10 cellular contexts compared by ENCODE assay signal in genomic region chr3:58528629-58529028, GRCh38. TPM values are rescaled to one million over a fixed set of nuclear protein-coding genes. Genes with fewer than 3 reads are reported as not detected.
DNase-seq lines count a peak whose midpoint lies in the region; ATAC-seq and TF ChIP-seq lines count a peak whose summit lies in the region.
"Had no signal": no experiment of that assay in that cellular context is flagged by ENCODE, and none has a peak within 500 bp of the region (broad histone marks: within the 10 kb centered on the region; RNA-seq: fewer than 3 reads in every experiment).

No MANE protein-coding gene starts in this region.

- ATAC-seq in right lobe of liver (peak; percentile 34 to 53 (median 39)), HG02885 (IDR thresholded peaks at IDR 0.05; ENCODE audit: poor library complexity, unreplicated experiment) (no peak), GM18519 (IDR thresholded peaks at IDR 0.05; ENCODE audit: low FRiP score, unreplicated experiment) (no peak)
- ATAC-seq in activated CD8-positive, alpha-beta memory T cell treated with anti-CD3 and anti-CD28 coated beads, Interleukin-2, amount 10 ng/mL, durations not matched to agents 7 days and 5 days: no peak

- H3K4me1 ChIP-seq in right lobe of liver: peaks cover 0 to 98% (median 51%) of the 10 kb centered on the region in 4 donors

- CTCF ChIA-PET in activated CD8-positive, alpha-beta memory T cell treated with anti-CD3 and anti-CD28 coated beads, Interleukin-2, amount 10 ng/mL, durations not matched to agents 7 days and 5 days (lab: Charles Lee): interaction anchor here (0.5 to 3.0 kb wide), 5 partner anchors 32 to 356 kb away, joined by 3 to 13 read pairs (median 3); partner anchors contain the start of genes HTD2 and RPP14

- peaks cover 5% of the 10 kb centered on the region for H3K4me1 Mint-ChIP-seq in activated CD8-positive, alpha-beta memory T cell treated with anti-CD3 and anti-CD28 coated beads, Interleukin-2, amount 10 ng/mL, durations not matched to agents 7 days and 5 days

- no peak for TF ChIP-seq CTCF in right lobe of liver (IDR thresholded peaks at IDR 0.05)

- H3K9me3 Mint-ChIP-seq in activated CD8-positive, alpha-beta memory T cell treated with anti-CD3 and anti-CD28 coated beads, Interleukin-2, amount 10 ng/mL, durations not matched to agents 7 days and 5 days (ENCODE audit: low read depth): no peaks in the 10 kb centered on the region

- no peak overlapping the region for H3K4me3 ChIP-seq in right lobe of liver
- H3K4me3 ChIP-seq: dorsolateral prefrontal cortex, tibial nerve had no signal

- no peak for TF ChIP-seq POLR2A in right lobe of liver (IDR thresholded peaks at IDR 0.05)

- 40% methylated on average over 2 of the region's 6 CpGs for WGBS in right lobe of liver (ENCODE audit: insufficient coverage, low coverage, low lambda C conversion rate, missing lambda C conversion rate)

- no peaks in the 10 kb centered on the region for H3K27me3 ChIP-seq in right lobe of liver
- H3K27me3 ChIP-seq: dorsolateral prefrontal cortex, tibial nerve had no signal

- H3K36me3 Mint-ChIP-seq in activated CD8-positive, alpha-beta memory T cell treated with anti-CD3 and anti-CD28 coated beads, Interleukin-2, amount 10 ng/mL, durations not matched to agents 7 days and 5 days: no peaks in the 10 kb centered on the region

- intact Hi-C loops in right lobe of liver (cut with DNase I): loop anchor here in 1 of 2 donors (5.0 kb wide), 1 partner anchor 36 kb away; the partner anchor contains the start of gene KCTD6

- no peak overlapping the region for H3K4me3 Mint-ChIP-seq in activated CD8-positive, alpha-beta memory T cell treated with anti-CD3 and anti-CD28 coated beads, Interleukin-2, amount 10 ng/mL, durations not matched to agents 7 days and 5 days

- no peaks in the 10 kb centered on the region for H3K27me3 Mint-ChIP-seq in activated CD8-positive, alpha-beta memory T cell treated with anti-CD3 and anti-CD28 coated beads, Interleukin-2, amount 10 ng/mL, durations not matched to agents 7 days and 5 days

- no peaks in the 10 kb centered on the region for H3K9me3 ChIP-seq in right lobe of liver
- H3K9me3 ChIP-seq: tibial nerve had no signal

- no peak overlapping the region for H3K27ac Mint-ChIP-seq in activated CD8-positive, alpha-beta memory T cell treated with anti-CD3 and anti-CD28 coated beads, Interleukin-2, amount 10 ng/mL, durations not matched to agents 7 days and 5 days

- peaks cover 0 to 76% (median 33%) of the 10 kb centered on the region in 4 donors for H3K36me3 ChIP-seq in right lobe of liver

- DNase-seq in COR-L47 (lab: John Stamatoyannopoulos, UW): peak; percentile 14
- DNase-seq in NCI-H1092 treated with DMSO at 0.1 percent for 48 hours (lab: John Stamatoyannopoulos, UW): peak; percentile 23
- DNase-seq in cerebellar cortex (ENCODE audit: low spot score): peak; percentile 55
- peak in 2 of 3 donors; percentile 63 to 88 for DNase-seq in right lobe of liver
- no peak for DNase-seq in activated CD8-positive, alpha-beta memory T cell treated with anti-CD3 and anti-CD28 coated beads, Interleukin-2, amount 10 ng/mL, durations not matched to agents 7 days and 5 days
- no peak for DNase-seq in activated CD8-positive, alpha-beta memory T cell treated with anti-CD3 and anti-CD28 coated beads, Interleukin-2, amount 50 U/mL, for 4 hours

- H3K27ac ChIP-seq in right lobe of liver: peak overlapping the region in 2 of 3 donors; percentile 49 to 95
- H3K27ac ChIP-seq: dorsolateral prefrontal cortex, tibial nerve had no signal

RNA-seq across cellular contexts. Expression of gene ACOX2, which starts 8.4 kb away (rescaled TPM):
- 100 to 1,000 TPM in 3 of 6 experiments, 10 to 100 TPM in 3; 67.8 to 269 (median 149) TPM for total RNA-seq in right lobe of liver
- not detected for total RNA-seq in activated CD8-positive, alpha-beta memory T cell treated with anti-CD3 and anti-CD28 coated beads, Interleukin-2, amount 10 ng/mL, durations not matched to agents 7 days and 5 days

RNA-seq across cellular contexts. Expression of gene KCTD6, which starts 36.7 kb away (rescaled TPM):
- total RNA-seq in right lobe of liver: 1 to 10 TPM; 4.3 to 9.6 (median 8.0) TPM
- 1 to 10 TPM; 6.4 to 7.0 TPM for total RNA-seq in activated CD8-positive, alpha-beta memory T cell treated with anti-CD3 and anti-CD28 coated beads, Interleukin-2, amount 10 ng/mL, durations not matched to agents 7 days and 5 days

RNA-seq across cellular contexts. Expression of gene FAM107A, which starts 48.6 kb away (rescaled TPM):
- 1 to 10 TPM in 3 of 6 experiments, under 1 TPM in 3; 0.33 to 3.6 (median 1.6) TPM for total RNA-seq in right lobe of liver
- total RNA-seq in activated CD8-positive, alpha-beta memory T cell treated with anti-CD3 and anti-CD28 coated beads, Interleukin-2, amount 10 ng/mL, durations not matched to agents 7 days and 5 days: not detected

Comparison
In these comparisons a context has a peak if more than half of its experiments do, and no peak if none do; other contexts are left out.
1. DNase-seq: peak in COR-L47 (single experiment), NCI-H1092 treated with DMSO at 0.1 percent for 48 hours (single experiment), cerebellar cortex (single experiment) and right lobe of liver (2 of 3); none in activated CD8-positive, alpha-beta memory T cell treated with anti-CD3 and anti-CD28 coated beads, Interleukin-2, amount 10 ng/mL, durations not matched to agents 7 days and 5 days (single experiment) and activated CD8-positive, alpha-beta memory T cell treated with anti-CD3 and anti-CD28 coated beads, Interleukin-2, amount 50 U/mL, for 4 hours (single experiment).
2. ATAC-seq: peak in right lobe of liver (4 of 4); none in activated CD8-positive, alpha-beta memory T cell treated with anti-CD3 and anti-CD28 coated beads, Interleukin-2, amount 10 ng/mL, durations not matched to agents 7 days and 5 days (single experiment), HG02885 (single experiment) and GM18519 (single experiment).
3. RNA of gene ACOX2, which starts 8.4 kb away (total RNA-seq): 67.8 to 269 TPM in right lobe of liver; not detected in activated CD8-positive, alpha-beta memory T cell treated with anti-CD3 and anti-CD28 coated beads, Interleukin-2, amount 10 ng/mL, durations not matched to agents 7 days and 5 days; every median in the first group is over 10 times any median in the second.